In the genomic region with DNA sequence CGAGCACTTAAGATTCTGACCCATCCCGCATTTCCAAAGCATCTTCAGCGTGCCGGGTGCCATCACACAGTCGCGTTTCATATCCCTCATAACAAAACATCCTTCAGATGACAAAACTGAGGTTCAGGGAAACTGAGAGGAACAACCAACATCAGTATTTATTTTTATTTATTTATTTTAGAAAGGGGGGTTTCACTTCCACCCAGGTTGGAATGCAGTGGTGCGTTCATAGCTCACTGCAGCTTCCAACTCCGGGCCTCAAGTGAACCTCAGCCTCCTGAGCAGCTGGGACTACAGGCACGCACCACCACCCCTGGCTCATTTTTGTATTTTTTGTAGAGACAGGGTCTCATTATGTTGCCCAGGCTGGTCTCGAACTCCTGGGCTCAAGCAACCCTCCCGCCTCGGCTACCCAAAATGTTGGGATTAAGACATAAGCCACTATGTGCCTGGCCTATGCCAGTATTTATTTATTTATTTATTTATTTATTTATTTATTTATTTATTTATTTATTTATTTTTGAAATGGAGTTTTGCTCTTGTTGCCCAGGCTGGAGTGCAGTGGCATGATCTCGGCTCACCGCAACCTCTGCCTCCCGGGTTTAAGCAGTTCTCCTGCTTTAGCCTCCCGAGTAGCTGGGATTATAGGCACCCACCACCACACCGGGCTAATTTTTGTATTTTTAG, we compare ENCODE assay signal across 8 cellular contexts. TPM values are rescaled to one million over a fixed set of nuclear protein-coding genes. Genes with fewer than 3 reads are reported as not detected.
DNase-seq lines count a peak whose midpoint lies in the region; ATAC-seq, FAIRE-seq and TF ChIP-seq lines count a peak whose summit lies in the region.
"Not testable (repeated sequence)": the region's sequence is repeated elsewhere in the genome, so short reads cannot be mapped to it uniquely, and the experiment has no call there.

No MANE protein-coding gene starts in this region.

- not testable (repeated sequence) for H3K4me3 ChIP-seq in Panc1 (ENCODE audit: low read depth in 2 of 2, low read length in 2 of 2); endothelial cell of umbilical vein (replicated peaks in 1 of 3; ENCODE audit: insufficient read depth in 1 of 3, low read depth in 1 of 3, low read length in 3 of 3); mesenchymal stem cell (ENCODE audit: insufficient read depth in 1 of 2, low read depth in 1 of 2, low read length in 2 of 2); skeletal muscle satellite cell (ENCODE audit: low read length); uterus

- FAIRE-seq in endothelial cell of umbilical vein (lab: Jason Lieb, UNC): not testable (repeated sequence)

- H4K8ac ChIP-seq in mesenchymal stem cell (ENCODE audit: low read length): peak overlapping the region; percentile 96

- CTCF ChIA-PET in Panc1 (lab: Charles Lee): not testable (repeated sequence)
- CTCF ChIA-PET in endothelial cell of umbilical vein (lab: Charles Lee): interaction anchor here (1.9 kb wide), 1 partner anchor 26 kb away, joined by 9 read pairs; no protein-coding TSS in a partner anchor

- H3K27me3 ChIP-seq in Panc1 (ENCODE audit: control insufficient read depth, insufficient read depth, low read length); endothelial cell of umbilical vein (ENCODE audit: control insufficient read depth in 2 of 2, insufficient read depth in 2 of 2, low read length in 2 of 2); mesenchymal stem cell (ENCODE audit: control insufficient read depth in 1 of 2, insufficient read depth in 1 of 2, low read length in 2 of 2); skeletal muscle satellite cell (ENCODE audit: control insufficient read depth, insufficient read depth, low read length); uterus: not testable (repeated sequence)

- H3K27ac ChIP-seq in Panc1 (ENCODE audit: low read length) (peak overlapping the region; percentile 78; the same call in 1 of the 2 replicates), endothelial cell of umbilical vein (ENCODE audit: insufficient read depth, low read depth, low read length) (peak overlapping the region; percentile 89), uterus (peak overlapping the region; percentile 92 to 99)
- not testable (repeated sequence) for H3K27ac ChIP-seq in mesenchymal stem cell (ENCODE audit: low read length, poor library complexity, severe bottlenecking)

- H3K27ac Mint-ChIP-seq in activated naive CD4-positive, alpha-beta T cell treated with anti-CD3 and anti-CD28 coated beads, Interleukin-2, amount 50 U/mL, for 72 hours: peak overlapping the region; percentile 85 to 93

- H3K9me1 ChIP-seq in endothelial cell of umbilical vein (replicated peaks; ENCODE audit: control insufficient read depth, extremely low read depth, insufficient read depth, low read length): not testable (repeated sequence)

- in situ Hi-C loops in Panc1 (cut with HindIII; ENCODE audit: low pct_unique_long_range_greater_than_20kb, low sequenced_read_pairs): not testable (repeated sequence)

- TF ChIP-seq POLR2A in GM18505 (IDR thresholded peaks at IDR 0.05; ENCODE audit: borderline replicate concordance, extremely low read depth, insufficient read depth, insufficient read length); endothelial cell of umbilical vein (IDR thresholded peaks at IDR 0.05; ENCODE audit: low read depth, low read length); uterus (IDR thresholded peaks at IDR 0.05): not testable (repeated sequence)

- not testable (repeated sequence) for H3K9me3 Mint-ChIP-seq in activated naive CD4-positive, alpha-beta T cell treated with anti-CD3 and anti-CD28 coated beads, Interleukin-2, amount 50 U/mL, for 72 hours

- H3K4me1 ChIP-seq in Panc1 (ENCODE audit: control insufficient read depth, insufficient read depth, low read length): peaks cover 35% of the 10 kb centered on the region
- H3K4me1 ChIP-seq in endothelial cell of umbilical vein (ENCODE audit: control insufficient read depth, extremely low read depth, insufficient read depth, low read length): peaks cover 33% of the 10 kb centered on the region
- H3K4me1 ChIP-seq in mesenchymal stem cell (ENCODE audit: control insufficient read depth, insufficient read depth, low read depth, low read length): peaks cover 14% of the 10 kb centered on the region
- H3K4me1 ChIP-seq in skeletal muscle satellite cell (ENCODE audit: control insufficient read depth, insufficient read depth, low read length): peaks cover 68% of the 10 kb centered on the region
- H3K4me1 ChIP-seq in uterus: peaks cover 24 to 34% of the 10 kb centered on the region in 2 donors

- H3K36me3 ChIP-seq in Panc1 (ENCODE audit: control insufficient read depth, insufficient read depth, low read length); endothelial cell of umbilical vein (ENCODE audit: control insufficient read depth in 2 of 2, extremely low read depth in 1 of 2, insufficient read depth in 2 of 2, low read length in 2 of 2); mesenchymal stem cell (ENCODE audit: control insufficient read depth in 1 of 2, insufficient read depth in 2 of 2, low read depth in 1 of 2, low read length in 2 of 2); skeletal muscle satellite cell (ENCODE audit: insufficient read depth, low read length); uterus: not testable (repeated sequence)

- not testable (repeated sequence) for H3K79me2 ChIP-seq in endothelial cell of umbilical vein (ENCODE audit: control insufficient read depth, insufficient read depth, low read length)

- dilution Hi-C loops in endothelial cell of umbilical vein (cut with MboI; ENCODE audit: extremely low pct_ligation_motif_present, low sequenced_read_pairs): not testable (repeated sequence)

- H2BK12ac ChIP-seq in mesenchymal stem cell (ENCODE audit: low read length in 2 of 2): peak overlapping the region; percentile 72 to 98

- not testable (repeated sequence) for H3K9me3 ChIP-seq in Panc1 (ENCODE audit: control insufficient read depth, insufficient read depth, low read depth, low read length); endothelial cell of umbilical vein (replicated peaks; ENCODE audit: control insufficient read depth, insufficient read depth, low read length); mesenchymal stem cell (ENCODE audit: control insufficient read depth, low read length); skeletal muscle satellite cell (replicated peaks; ENCODE audit: low read length); uterus

- peak overlapping the region; percentile 97 for H4K91ac ChIP-seq in mesenchymal stem cell (ENCODE audit: low read length)

- WGBS in mesenchymal stem cell: 89% methylated on average over 15 of the region's 17 CpGs

- not testable (repeated sequence) for H4K20me1 ChIP-seq in endothelial cell of umbilical vein (replicated peaks; ENCODE audit: control insufficient read depth, extremely low read depth, insufficient read depth, low read length)

- H3K4ac ChIP-seq in mesenchymal stem cell (ENCODE audit: low read depth in 1 of 2, low read length in 2 of 2): peak overlapping the region; percentile 69 to 94

- DNase-seq in Panc1 (ENCODE audit: low read depth, low spot score); activated naive CD4-positive, alpha-beta T cell treated with anti-CD3 and anti-CD28 coated beads, Interleukin-2, amount 50 U/mL, for 72 hours (ENCODE audit: low spot score in 2 of 2); endothelial cell of umbilical vein (ENCODE audit: low read depth, low spot score); mesenchymal stem cell; uterus: not testable (repeated sequence)

- H2BK120ac ChIP-seq in mesenchymal stem cell (ENCODE audit: low read depth, low read length): peak overlapping the region; percentile 99

- peak overlapping the region; percentile 29 for H2AK5ac ChIP-seq in mesenchymal stem cell (ENCODE audit: low read length, severe bottlenecking)

- ATAC-seq in GM18505 (IDR thresholded peaks at IDR 0.05; ENCODE audit: unreplicated experiment) (peak; percentile 21), HG02852 (IDR thresholded peaks at IDR 0.05; ENCODE audit: unreplicated experiment) (peak; percentile 13)
- ATAC-seq in Panc1: not testable (repeated sequence)
- ATAC-seq in activated naive CD4-positive, alpha-beta T cell treated with anti-CD3 and anti-CD28 coated beads, Interleukin-2, amount 50 U/mL, for 72 hours: peak in 1 of 2 donors; percentile 8

- not testable (repeated sequence) for H3K36me3 Mint-ChIP-seq in activated naive CD4-positive, alpha-beta T cell treated with anti-CD3 and anti-CD28 coated beads, Interleukin-2, amount 50 U/mL, for 72 hours

- POLR2A ChIA-PET in Panc1 (lab: Charles Lee): not testable (repeated sequence)
- POLR2A ChIA-PET in endothelial cell of umbilical vein (lab: Charles Lee): interaction anchor here (0.7 kb wide), 1 partner anchor 24 kb away, joined by 3 read pairs; a partner anchor contains a TSS

- not testable (repeated sequence) for H2BK5ac ChIP-seq in mesenchymal stem cell (ENCODE audit: low read depth, low read length, poor library complexity, severe bottlenecking)

- H3K9ac ChIP-seq in endothelial cell of umbilical vein (replicated peaks; ENCODE audit: extremely low read depth, insufficient read depth, low read length) (peak overlapping the region; percentile 64), mesenchymal stem cell (ENCODE audit: low read length) (peak overlapping the region; percentile 60), skeletal muscle satellite cell (ENCODE audit: low read depth, low read length) (peak overlapping the region; percentile 84)

- not testable (repeated sequence) for H3K79me1 ChIP-seq in mesenchymal stem cell (replicated peaks; ENCODE audit: low read length, poor library complexity, severe bottlenecking)

- not testable (repeated sequence) for H3K14ac ChIP-seq in mesenchymal stem cell (ENCODE audit: low read length in 2 of 2)

- not testable (repeated sequence) for BruUV-seq in Panc1 (replicated peaks; lab: Mats Ljungman, UMichigan); endothelial cell of umbilical vein (replicated peaks; lab: Mats Ljungman, UMichigan)

- intact Hi-C loops in Panc1 (cut with micrococcal nuclease; ENCODE audit: unreplicated experiment); uterus (cut with DNase I; ENCODE audit: low total_unique reads): not testable (repeated sequence)
- intact Hi-C loops in endothelial cell of umbilical vein (cut with micrococcal nuclease): loop anchor here (2.0 kb wide), 2 partner anchors 69 to 79 kb away; no protein-coding TSS in a partner anchor

- peak overlapping the region; percentile 6 for H2AFZ ChIP-seq in endothelial cell of umbilical vein (ENCODE audit: low read depth, low read length)
- H2AFZ ChIP-seq in mesenchymal stem cell (ENCODE audit: low read depth, low read length): not testable (repeated sequence)

- TF ChIP-seq CTCF in Panc1 (IDR thresholded peaks at IDR 0.05); endothelial cell of umbilical vein (IDR thresholded peaks at IDR 0.05; ENCODE audit: extremely low read depth in 1 of 2, insufficient read depth in 1 of 2, low read depth in 1 of 2, low read length in 2 of 2); uterus (IDR thresholded peaks at IDR 0.05): not testable (repeated sequence)

- H2BK15ac ChIP-seq in mesenchymal stem cell (ENCODE audit: low read depth, poor library complexity, severe bottlenecking): peak overlapping the region; percentile 87

- H3K4me2 ChIP-seq in endothelial cell of umbilical vein (ENCODE audit: insufficient read depth, low read length) (peak overlapping the region; percentile 17), skeletal muscle satellite cell (ENCODE audit: low read length) (peak overlapping the region; percentile 75)
- not testable (repeated sequence) for H3K4me2 ChIP-seq in mesenchymal stem cell (ENCODE audit: low read length, poor library complexity, severe bottlenecking)

- peak overlapping the region; percentile 95 to 99 for H3K18ac ChIP-seq in mesenchymal stem cell (ENCODE audit: low read depth in 1 of 2, low read length in 2 of 2)

- not testable (repeated sequence) for H3K23ac ChIP-seq in mesenchymal stem cell (ENCODE audit: low read length in 2 of 2)

RNA-seq across cellular contexts. Expression of a gene that starts 24.4 kb away (rescaled TPM):
- 157 TPM for total RNA-seq in Panc1 (2021; ENCODE audit: unreplicated experiment)
- 344 TPM for polyA plus RNA-seq in Panc1 (2012; ENCODE audit: insufficient read length)
- 1,000 to 10,000 TPM; 1,025 to 1,076 TPM for total RNA-seq in activated naive CD4-positive, alpha-beta T cell treated with anti-CD3 and anti-CD28 coated beads, Interleukin-2, amount 50 U/mL, for 72 hours
- 53.0 and 60.4 TPM in 2 replicates for total RNA-seq in endothelial cell of umbilical vein
- 64.2 and 65.3 TPM in 2 replicates for polyA plus RNA-seq in endothelial cell of umbilical vein
- polyA plus RNA-seq in endothelial cell of umbilical vein (2011; cell fraction: cytosol; rRNA removed): 36.6 and 46.9 TPM in 2 replicates
- polyA plus RNA-seq in endothelial cell of umbilical vein (2011; cell fraction: nucleus; rRNA removed): 55.1 and 67.4 TPM in 2 replicates
- polyA plus RNA-seq in endothelial cell of umbilical vein (2012): 35.9 and 40.5 TPM in 2 replicates
- polyA minus RNA-seq in endothelial cell of umbilical vein: 64.6 and 66.6 TPM in 2 replicates
- 248 TPM for polyA minus RNA-seq in endothelial cell of umbilical vein (2011; cell fraction: cytosol; rRNA and poly(A)+ RNA removed)
- polyA minus RNA-seq in endothelial cell of umbilical vein (2011; cell fraction: nucleus; rRNA and poly(A)+ RNA removed): 57.9 and 87.9 TPM in 2 replicates
- polyA plus RNA-seq in mesenchymal stem cell (2013, experiment 1 of 2): 109 TPM
- 107 TPM for polyA plus RNA-seq in mesenchymal stem cell (2013, experiment 2 of 2)
- total RNA-seq in skeletal muscle satellite cell (2012; rRNA removed): 391 and 412 TPM in 2 replicates
- 100 to 1,000 TPM; 118 to 210 (median 145) TPM for total RNA-seq in uterus

RNA-seq across cellular contexts. Expression of a gene that starts 33.2 kb away (rescaled TPM):
- total RNA-seq in Panc1 (2021; ENCODE audit: unreplicated experiment) (114 TPM), endothelial cell of umbilical vein (24.9 and 28.2 TPM in 2 replicates), uterus (100 to 1,000 TPM in 1 of 4 donors, 10 to 100 TPM in 3; 17.9 to 156 (median 38.4) TPM)
- polyA plus RNA-seq in Panc1 (2012; ENCODE audit: insufficient read length): 72.9 TPM
- 10 to 100 TPM; 65.5 to 87.6 TPM for total RNA-seq in activated naive CD4-positive, alpha-beta T cell treated with anti-CD3 and anti-CD28 coated beads, Interleukin-2, amount 50 U/mL, for 72 hours
- polyA plus RNA-seq in endothelial cell of umbilical vein: 14.9 and 16.0 TPM in 2 replicates
- 19.2 and 19.8 TPM in 2 replicates for polyA plus RNA-seq in endothelial cell of umbilical vein (2011; cell fraction: cytosol; rRNA removed)
- polyA plus RNA-seq in endothelial cell of umbilical vein (2011; cell fraction: nucleus; rRNA removed): 13.6 and 15.4 TPM in 2 replicates
- polyA plus RNA-seq in endothelial cell of umbilical vein (2012): 24.8 and 28.0 TPM in 2 replicates
- 15.5 and 29.6 TPM in 2 replicates for polyA minus RNA-seq in endothelial cell of umbilical vein
- 30.7 TPM for polyA minus RNA-seq in endothelial cell of umbilical vein (2011; cell fraction: cytosol; rRNA and poly(A)+ RNA removed)
- polyA minus RNA-seq in endothelial cell of umbilical vein (2011; cell fraction: nucleus; rRNA and poly(A)+ RNA removed): 14.8 and 16.6 TPM in 2 replicates
- 36.0 TPM for polyA plus RNA-seq in mesenchymal stem cell (2013, experiment 1 of 2)
- 36.1 TPM for polyA plus RNA-seq in mesenchymal stem cell (2013, experiment 2 of 2)
- 26.9 and 31.7 TPM in 2 replicates for total RNA-seq in skeletal muscle satellite cell (2012; rRNA removed)

RNA-seq across cellular contexts. Expression of a gene that starts 33.5 kb away (rescaled TPM):
- total RNA-seq in Panc1 (2021; ENCODE audit: unreplicated experiment) (110 TPM), endothelial cell of umbilical vein (44.2 and 44.4 TPM in 2 replicates), uterus (100 to 1,000 TPM in 2 of 4 donors, 10 to 100 TPM in 2; 83.8 to 144 (median 101) TPM)
- 77.2 TPM for polyA plus RNA-seq in Panc1 (2012; ENCODE audit: insufficient read length)
- 100 to 1,000 TPM in 1 of 2 donors, 10 to 100 TPM in 1; 88.2 to 107 TPM for total RNA-seq in activated naive CD4-positive, alpha-beta T cell treated with anti-CD3 and anti-CD28 coated beads, Interleukin-2, amount 50 U/mL, for 72 hours
- 32.2 and 38.1 TPM in 2 replicates for polyA plus RNA-seq in endothelial cell of umbilical vein
- polyA plus RNA-seq in endothelial cell of umbilical vein (2011; cell fraction: cytosol; rRNA removed): 43.3 and 47.2 TPM in 2 replicates
- 16.6 and 16.9 TPM in 2 replicates for polyA plus RNA-seq in endothelial cell of umbilical vein (2011; cell fraction: nucleus; rRNA removed)
- polyA plus RNA-seq in endothelial cell of umbilical vein (2012): 39.8 and 46.4 TPM in 2 replicates
- polyA minus RNA-seq in endothelial cell of umbilical vein: 21.9 and 28.2 TPM in 2 replicates
- 20.9 TPM for polyA minus RNA-seq in endothelial cell of umbilical vein (2011; cell fraction: cytosol; rRNA and poly(A)+ RNA removed)
- 3.8 and 5.8 TPM in 2 replicates for polyA minus RNA-seq in endothelial cell of umbilical vein (2011; cell fraction: nucleus; rRNA and poly(A)+ RNA removed)
- polyA plus RNA-seq in mesenchymal stem cell (2013, experiment 1 of 2): 63.6 TPM
- polyA plus RNA-seq in mesenchymal stem cell (2013, experiment 2 of 2): 65.1 TPM
- 38.3 and 43.0 TPM in 2 replicates for total RNA-seq in skeletal muscle satellite cell (2012; rRNA removed)
